16 cellular contexts compared by ENCODE assay signal in the genomic region with DNA sequence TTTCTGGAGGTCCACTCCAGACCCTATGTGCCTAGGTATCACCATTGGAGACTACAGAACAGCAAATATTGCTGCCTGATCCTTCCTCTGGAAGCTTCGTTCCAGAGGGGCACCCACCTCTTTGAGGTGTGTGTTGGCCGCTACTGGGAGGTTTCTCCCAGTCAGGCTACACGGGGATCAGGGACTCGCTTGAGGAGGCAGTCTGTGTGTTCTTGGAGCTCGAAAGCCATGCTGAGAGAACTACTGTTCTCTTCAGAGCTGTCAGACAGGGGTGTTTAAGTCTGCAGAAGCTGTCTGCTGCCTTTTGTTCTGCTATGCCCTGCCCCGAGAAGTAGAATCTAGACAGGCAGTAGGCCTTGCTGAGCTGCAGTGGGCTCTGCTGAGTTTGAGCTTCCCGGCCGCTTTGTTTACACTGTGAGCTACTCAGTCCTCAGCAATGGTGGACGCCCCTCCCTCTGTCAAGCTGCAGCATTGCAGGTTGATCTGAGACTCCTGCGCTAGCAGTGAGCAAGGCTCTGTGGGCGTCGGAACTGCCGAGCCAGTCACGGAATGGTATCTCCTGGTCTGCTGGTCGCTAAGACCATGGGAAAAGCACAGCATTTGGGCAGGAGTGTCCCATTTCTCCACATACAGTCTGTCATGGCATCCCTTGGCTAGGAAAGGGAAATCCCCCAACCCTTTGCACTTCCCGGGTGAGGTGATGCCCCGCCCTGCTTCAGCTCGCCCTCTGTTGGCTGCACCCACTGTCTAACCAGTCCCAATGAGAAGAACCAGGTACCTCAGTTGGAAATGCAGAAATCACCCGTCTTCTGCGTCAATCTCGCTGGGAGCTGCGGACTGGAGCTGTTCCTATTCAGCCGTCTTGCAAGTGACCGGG.
DNase-seq lines count a peak whose midpoint lies in the region; ATAC-seq lines count a peak whose summit lies in the region.
"Had no signal": no experiment of that assay in that cellular context is flagged by ENCODE, and none has a peak within 500 bp of the region (broad histone marks: within the 10 kb centered on the region; RNA-seq: fewer than 3 reads in every experiment).

No MANE protein-coding gene starts in this region.

- H3K27me3 Mint-ChIP-seq in T-helper 2 cell treated with Interferon-gamma antibody and Interleukin-4, amounts not matched to agents 5 μg/mL and 100 μg/mL, for 36 hours (ENCODE audit: low read depth), result peaks cover 4% of the 10 kb centered on the region

- no peak for ATAC-seq in GM18511 (IDR thresholded peaks at IDR 0.05; ENCODE audit: unreplicated experiment)
- no peak for ATAC-seq in HG03469 (IDR thresholded peaks at IDR 0.05; ENCODE audit: unreplicated experiment)
- ATAC-seq: stimulated activated naive CD8-positive, alpha-beta T cell treated with anti-CD3 and anti-CD28 coated beads, Interleukin-15, amount 100 ng/mL, for 72 hours had no signal

- no peaks in the 10 kb centered on the region for H3K9me3 Mint-ChIP-seq in T-helper 2 cell treated with Interferon-gamma antibody and Interleukin-4, amounts not matched to agents 5 μg/mL and 100 μg/mL, for 36 hours

- peak; percentile 5 for DNase-seq in stimulated activated CD4-positive, alpha-beta T cell treated with anti-CD3 and anti-CD28 coated beads, Interleukin-4, amount 100 ng/mL, for 1 hour
- no peak for DNase-seq in stimulated activated CD4-positive, alpha-beta T cell treated with anti-CD3 and anti-CD28 coated beads, Interleukin-2, amount 100 ng/mL, for 48 hours
- no peak for DNase-seq in T-helper 2 cell treated with Interferon-gamma antibody and Interleukin-4, amounts not matched to agents 5 μg/mL and 100 μg/mL, for 36 hours (ENCODE audit: low spot score)
- peak; percentile 91 for DNase-seq in islet precursor cell
- DNase-seq in EL, result no peak
- DNase-seq in HCEC 1CT, result no peak
- DNase-seq: activated effector memory CD4-positive, alpha-beta T cell treated with Interleukin-2 at 50 U/mL for 16 hours; Caco-2; cortex of kidney; NCI-H2029 treated with DMSO at 0.1 percent for 48 hours; NCI-H748 treated with DMSO at 0.1 percent for 48 hours; Peyer's patch; small intestine; stimulated activated naive CD8-positive, alpha-beta T cell treated with anti-CD3 and anti-CD28 coated beads, Interleukin-15, amount 100 ng/mL, for 72 hours had no signal

- no peaks in the 10 kb centered on the region for H3K4me1 Mint-ChIP-seq in T-helper 2 cell treated with Interferon-gamma antibody and Interleukin-4, amounts not matched to agents 5 μg/mL and 100 μg/mL, for 36 hours (ENCODE audit: low read depth)
- H3K4me1 Mint-ChIP-seq: stimulated activated naive CD8-positive, alpha-beta T cell treated with anti-CD3 and anti-CD28 coated beads, Interleukin-15, amount 100 ng/mL, for 72 hours had no signal

- no peak overlapping the region for H3K27ac Mint-ChIP-seq in T-helper 2 cell treated with Interferon-gamma antibody and Interleukin-4, amounts not matched to agents 5 μg/mL and 100 μg/mL, for 36 hours
- H3K27ac Mint-ChIP-seq: stimulated activated naive CD8-positive, alpha-beta T cell treated with anti-CD3 and anti-CD28 coated beads, Interleukin-15, amount 100 ng/mL, for 72 hours had no signal

- no peaks in the 10 kb centered on the region for H3K36me3 Mint-ChIP-seq in T-helper 2 cell treated with Interferon-gamma antibody and Interleukin-4, amounts not matched to agents 5 μg/mL and 100 μg/mL, for 36 hours (ENCODE audit: low read depth)

- peak overlapping the region; percentile 14 for H3K4me3 Mint-ChIP-seq in T-helper 2 cell treated with Interferon-gamma antibody and Interleukin-4, amounts not matched to agents 5 μg/mL and 100 μg/mL, for 36 hours
- H3K4me3 Mint-ChIP-seq: stimulated activated naive CD8-positive, alpha-beta T cell treated with anti-CD3 and anti-CD28 coated beads, Interleukin-15, amount 100 ng/mL, for 72 hours had no signal

Comparison
In these comparisons a context has a peak if more than half of its experiments do, and no peak if none do; other contexts are left out.
1. DNase-seq: peak in stimulated activated CD4-positive, alpha-beta T cell treated with anti-CD3 and anti-CD28 coated beads, Interleukin-4, amount 100 ng/mL, for 1 hour (single experiment) and islet precursor cell (single experiment); none in stimulated activated CD4-positive, alpha-beta T cell treated with anti-CD3 and anti-CD28 coated beads, Interleukin-2, amount 100 ng/mL, for 48 hours (0 of 2), T-helper 2 cell treated with Interferon-gamma antibody and Interleukin-4, amounts not matched to agents 5 μg/mL and 100 μg/mL, for 36 hours (single experiment), EL (single experiment) and HCEC 1CT (single experiment).